ENCODE assay signal across 9 cellular contexts in genomic region chr6:139531148-139531547, GRCh38.
A peak's percentile ranks its signal among the peaks of the same experiment; 100 is the strongest.
DNase-seq lines count a peak whose midpoint lies in the region; ATAC-seq, FAIRE-seq and TF ChIP-seq lines count a peak whose summit lies in the region.
"Had no signal": no experiment of that assay in that cellular context is flagged by ENCODE, and none has a peak within 500 bp of the region (broad histone marks: within the 10 kb centered on the region; RNA-seq: fewer than 3 reads in every experiment).

No MANE protein-coding gene starts in this region.

- H3K27me3 ChIP-seq in SJSA1 (replicated peaks) (no peaks in the 10 kb centered on the region), bronchial epithelial cell (ENCODE audit: control insufficient read depth, insufficient read depth, low read length) (no peaks in the 10 kb centered on the region), small intestine (ENCODE audit: control insufficient read depth in 2 of 2, insufficient read depth in 2 of 2, low read length in 2 of 2) (no peaks in the 10 kb centered on the region)

- H3K36me3 ChIP-seq in SJSA1 (no peaks in the 10 kb centered on the region), bronchial epithelial cell (ENCODE audit: control insufficient read depth, insufficient read depth, low read length) (no peaks in the 10 kb centered on the region), small intestine (ENCODE audit: control insufficient read depth in 2 of 2, insufficient read depth in 2 of 2, low read length in 2 of 2) (no peaks in the 10 kb centered on the region)

- DNase-seq in SJSA1 (ENCODE audit: low read depth in 1 of 2, low spot score in 2 of 2) (peak in 1 of 2 experiments; percentile 37), bronchial epithelial cell (ENCODE audit: low read depth) (peak; percentile 21), small intestine (peak; percentile 66), NCI-H1092 treated with DMSO at 0.1 percent for 48 hours (lab: John Stamatoyannopoulos, UW) (no peak), RWPE1 (ENCODE audit: low spot score) (no peak), NCI-H526 (lab: John Stamatoyannopoulos, UW) (no peak)
- DNase-seq: cerebellar nuclear complex had no signal

- POLR2A ChIA-PET in RWPE1 (lab: Yijun Ruan, JAX; ENCODE audit: low non-redundant PET) = no interaction called here

- WGBS in small intestine, 3 donors = 74 to 84% (median 75%) methylated on average over 6 of the region's 6 CpGs

- H3K9me3 ChIP-seq in SJSA1 (replicated peaks) (no peaks in the 10 kb centered on the region), small intestine (ENCODE audit: control insufficient read depth, low read depth) (no peaks in the 10 kb centered on the region)

- TF ChIP-seq CTCF in bronchial epithelial cell (IDR thresholded peaks at IDR 0.05; ENCODE audit: insufficient read depth, low read length, severe bottlenecking) = no peak
- TF ChIP-seq CTCF in RWPE1 (conservative IDR thresholded peaks at IDR 0.05; ENCODE audit: low read depth) = no peak

- H3K4me1 ChIP-seq in SJSA1 (replicated peaks) (peaks cover 36% of the 10 kb centered on the region), small intestine (ENCODE audit: control insufficient read depth in 2 of 2, insufficient read depth in 1 of 2, low read depth in 1 of 2, low read length in 1 of 2) (peaks cover 0 to 10% of the 10 kb centered on the region in 2 donors)

- no peak overlapping the region for H3K4me3 ChIP-seq in SJSA1
- H3K4me3 ChIP-seq in bronchial epithelial cell (ENCODE audit: low read depth, low read length) = no peak overlapping the region
- H3K4me3 ChIP-seq in small intestine (ENCODE audit: low read depth in 1 of 2, low read length in 2 of 2) = no peak overlapping the region
- H3K4me3 ChIP-seq: lung had no signal

- ATAC-seq in GM19455 (IDR thresholded peaks at IDR 0.05; ENCODE audit: unreplicated experiment) = peak; percentile 66

- FAIRE-seq in bronchial epithelial cell (lab: Jason Lieb, UNC) = no peak
- no peak for FAIRE-seq in small intestine (lab: Jason Lieb, UNC)

- H3K27ac ChIP-seq in SJSA1 (peak overlapping the region; percentile 58), small intestine (ENCODE audit: low read depth in 1 of 2, low read length in 1 of 2) (no peak overlapping the region), RWPE1 (no peak overlapping the region)

- CTCF ChIA-PET in RWPE1 (lab: Yijun Ruan, JAX) = interaction anchor here (0.7 kb wide), 1 partner anchor 324 kb away, joined by 3 read pairs; no protein-coding TSS in a partner anchor

Comparison
In these comparisons a context has a peak if more than half of its experiments do, and no peak if none do; other contexts are left out.
1. DNase-seq: peak in bronchial epithelial cell (single experiment) and small intestine (single experiment); none in NCI-H1092 treated with DMSO at 0.1 percent for 48 hours (single experiment), RWPE1 (single experiment) and NCI-H526 (0 of 2).